8 cellular contexts compared by ENCODE assay signal in genomic region chr3:58332575-58333179, GRCh38. TPM values are rescaled to one million over a fixed set of nuclear protein-coding genes. Genes with fewer than 3 reads are reported as not detected.
A peak's percentile ranks its signal among the peaks of the same experiment; 100 is the strongest.
DNase-seq lines count a peak whose midpoint lies in the region; ATAC-seq, FAIRE-seq and TF ChIP-seq lines count a peak whose summit lies in the region.

Gene PXK (plus strand): TSS chr3:58332892. CDS start chr3:58332989, 97 bp downstream.

- peak within 1 kb of the TSS in 1 of 4 donors; percentile 33 for H3K27ac ChIP-seq in pancreas
- peak within 1 kb of the TSS; percentile 52 for H3K27ac ChIP-seq in thymus (ENCODE audit: low read depth)

- CTCF ChIA-PET in T-cell (lab: Charles Lee): interaction anchor here (0.6 to 1.7 kb wide), 7 partner anchors 10 to 161 kb away, joined by 3 to 10 read pairs (median 3); partner anchors contain the start of genes KCTD6 (in 2 of the 2), HTD2 (in 1 of the 2) and RPP14 (in 1 of the 2)

- peak within 1 kb of the TSS; percentile 84 to 91 for H3K27ac Mint-ChIP-seq in T-cell
- H3K27ac Mint-ChIP-seq in activated naive CD8-positive, alpha-beta T cell treated with anti-CD3 and anti-CD28 coated beads, Interleukin-2, amount 50 U/mL, for 24 hours: peak within 1 kb of the TSS; percentile 89

- H3K9me3 Mint-ChIP-seq in T-cell: no peaks in the 10 kb centered on the region
- no peaks in the 10 kb centered on the region for H3K9me3 Mint-ChIP-seq in activated naive CD8-positive, alpha-beta T cell treated with anti-CD3 and anti-CD28 coated beads, Interleukin-2, amount 50 U/mL, for 24 hours

- FAIRE-seq in pancreas (lab: Jason Lieb, UNC): no peak

- POLR2A ChIA-PET in T-cell (lab: Charles Lee): interaction anchor here (0.5 to 0.6 kb wide), 2 partner anchors 151 to 310 kb away, joined by 4 to 5 read pairs; no protein-coding TSS in a partner anchor

- no peaks in the 10 kb centered on the region for H3K27me3 Mint-ChIP-seq in T-cell
- no peaks in the 10 kb centered on the region for H3K27me3 Mint-ChIP-seq in activated naive CD8-positive, alpha-beta T cell treated with anti-CD3 and anti-CD28 coated beads, Interleukin-2, amount 50 U/mL, for 24 hours

- H3K36me3 ChIP-seq in pancreas (no peaks in the 10 kb centered on the region), thymus (ENCODE audit: control insufficient read depth, insufficient read depth) (no peaks in the 10 kb centered on the region)

- H3K4me3 ChIP-seq in pancreas (peak within 1 kb of the TSS; percentile 55 to 83 (median 72)), thymus (ENCODE audit: low read length) (peak within 1 kb of the TSS; percentile 97)

- peaks cover 36 to 43% (median 39%) of the 10 kb centered on the region in 3 donors for H3K4me1 Mint-ChIP-seq in T-cell
- peaks cover 43% of the 10 kb centered on the region for H3K4me1 Mint-ChIP-seq in activated naive CD8-positive, alpha-beta T cell treated with anti-CD3 and anti-CD28 coated beads, Interleukin-2, amount 50 U/mL, for 24 hours

- peaks cover 0 to 10% (median 5%) of the 10 kb centered on the region in 3 donors for H3K4me1 ChIP-seq in pancreas
- peaks cover 5% of the 10 kb centered on the region for H3K4me1 ChIP-seq in thymus (ENCODE audit: control insufficient read depth, insufficient read depth, low read length)

- H3K36me3 Mint-ChIP-seq in T-cell: peaks cover 5% of the 10 kb centered on the region
- H3K36me3 Mint-ChIP-seq in activated naive CD8-positive, alpha-beta T cell treated with anti-CD3 and anti-CD28 coated beads, Interleukin-2, amount 50 U/mL, for 24 hours (ENCODE audit: low read depth): peaks cover 8% of the 10 kb centered on the region

- H3K27me3 ChIP-seq in pancreas (no peaks in the 10 kb centered on the region), thymus (ENCODE audit: control insufficient read depth, insufficient read depth) (no peaks in the 10 kb centered on the region)

- no peak for TF ChIP-seq CTCF in pancreas (IDR thresholded peaks at IDR 0.05)

- 0 to 1% methylated on average over 41 to 76 of the region's 76 CpGs for WGBS in pancreas, 2 donors
- 1% methylated on average over 76 of the region's 76 CpGs for WGBS in thymus

- peak; percentile 82 for ATAC-seq in GM21367 (IDR thresholded peaks at IDR 0.05; ENCODE audit: unreplicated experiment)
- peak; percentile 91 to 95 (median 92) for ATAC-seq in T-cell (replicated peaks in 1 of 4)
- ATAC-seq in activated naive CD8-positive, alpha-beta T cell treated with anti-CD3 and anti-CD28 coated beads, Interleukin-2, amount 50 U/mL, for 24 hours: peak; percentile 89
- ATAC-seq in Right ventricle myocardium inferior: peak; percentile 96
- ATAC-seq in pancreas: peak; percentile 93 to 99 (median 96)

- no peaks in the 10 kb centered on the region for H3K9me3 ChIP-seq in pancreas
- H3K9me3 ChIP-seq in thymus (ENCODE audit: control insufficient read depth): peaks cover 1% of the 10 kb centered on the region

- peak within 1 kb of the TSS; percentile 94 to 100 (median 99) for H3K4me3 Mint-ChIP-seq in T-cell
- H3K4me3 Mint-ChIP-seq in activated naive CD8-positive, alpha-beta T cell treated with anti-CD3 and anti-CD28 coated beads, Interleukin-2, amount 50 U/mL, for 24 hours: peak within 1 kb of the TSS; percentile 97

- peak; percentile 4 for DNase-seq in DMS53 treated with DMSO at 0.1 percent for 48 hours (lab: John Stamatoyannopoulos, UW; ENCODE audit: unreplicated experiment)
- DNase-seq in HUDEP-2 (lab: John Stamatoyannopoulos, UW; ENCODE audit: unreplicated experiment in 76 of 76): peak in 64 of 76 experiments; percentile 5 to 78 (median 52)
- peak; percentile 58 to 82 (median 72) for DNase-seq in T-cell
- DNase-seq in activated naive CD8-positive, alpha-beta T cell treated with anti-CD3 and anti-CD28 coated beads, Interleukin-2, amount 50 U/mL, for 24 hours: peak; percentile 84
- DNase-seq in Right ventricle myocardium inferior (ENCODE audit: missing footprints): peak; percentile 93
- DNase-seq in pancreas: peak; percentile 73 to 95 (median 82)

- intact Hi-C loops in Right ventricle myocardium inferior (cut with DNase I) (loop anchor here (2.0 kb wide), 1 partner anchor 158 kb away; no protein-coding TSS in a partner anchor), pancreas (cut with DNase I) (loop anchor here in 1 of 3 donors (10.0 kb wide), 1 partner anchor 162 kb away; the partner anchor contains the start of gene KCTD6)

RNA-seq across cellular contexts. Expression of gene PXK, which starts in this region (rescaled TPM):
- 10 to 100 TPM; 17.4 to 23.0 (median 21.8) TPM for total RNA-seq in T-cell
- 13.3 TPM for total RNA-seq in Right ventricle myocardium inferior
- total RNA-seq in pancreas: 10 to 100 TPM in 1 of 6 donors, 1 to 10 TPM in 5; 6.1 to 11.2 (median 7.9) TPM
- polyA plus RNA-seq in pancreas: 1 to 10 TPM; 3.2 to 6.2 TPM
- 13.6 TPM for polyA plus RNA-seq in thymus

Comparison
In these comparisons a context has a peak if more than half of its experiments do, and no peak if none do; other contexts are left out.
1. DNase-seq: peak in every context shown above with its lines; median percentile 93 in Right ventricle myocardium inferior; 84 in activated naive CD8-positive, alpha-beta T cell treated with anti-CD3 and anti-CD28 coated beads, Interleukin-2, amount 50 U/mL, for 24 hours; 82 in pancreas; 72 in T-cell; 52 in HUDEP-2; 4 in DMS53 treated with DMSO at 0.1 percent for 48 hours.